ENCODE assay signal across 1 cellular context in the genomic region with DNA sequence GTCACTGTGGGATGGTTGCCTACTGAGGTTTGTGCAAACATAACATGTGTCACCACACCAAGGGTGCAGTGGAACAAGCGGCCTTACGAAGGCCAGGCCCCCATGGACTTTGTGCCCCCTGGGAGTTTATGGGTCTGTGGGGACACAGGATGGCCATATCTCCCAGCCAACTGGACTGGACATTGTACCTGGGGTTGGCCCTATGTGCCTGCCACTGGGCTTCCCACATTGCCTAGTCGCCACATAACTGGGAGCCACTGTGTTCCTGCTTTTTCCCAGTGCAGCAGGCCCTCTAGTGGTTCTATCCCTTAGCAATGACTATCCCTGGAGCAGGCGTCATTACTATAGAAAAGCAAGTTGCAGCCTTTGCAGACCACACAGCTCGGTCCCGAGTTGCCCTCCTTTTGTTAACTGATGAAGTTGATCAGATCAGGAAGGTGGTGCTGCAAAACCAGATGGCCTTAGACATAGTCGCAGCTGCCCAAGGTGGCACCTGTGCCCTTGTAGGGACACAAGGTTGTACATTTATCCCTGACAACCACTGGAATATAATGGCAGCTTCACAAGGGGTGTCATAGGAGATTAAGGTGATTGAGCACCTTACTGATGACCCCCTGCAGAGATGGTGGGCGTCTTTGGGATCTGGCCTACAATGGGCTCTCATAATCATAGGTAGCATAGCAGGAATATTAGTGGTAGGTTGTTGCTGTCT.
TF ChIP-seq lines count a peak whose summit lies in the region.

No MANE protein-coding gene starts in this region.

TF ChIP-seq in K562, 482 proteins besides CTCF, POLR2A, EP300 and RAD21:
- TF ChIP-seq CTBP1 (IDR thresholded peaks at IDR 0.05; ENCODE audit: borderline replicate concordance) (peak; percentile 47; the same call in 1 of the 2 replicates), STAG1 (CRISPR knock-in tag; IDR thresholded peaks at IDR 0.05; ENCODE audit: borderline replicate concordance) (peak; percentile 74; the same call in 1 of the 2 replicates), PHF8 (IDR thresholded peaks at IDR 0.05; ENCODE audit: borderline replicate concordance, low read length) (no peak), CC2D1A (IDR thresholded peaks at IDR 0.05) (0 out of 2 replicates have a peak, but pooled peaks have one; percentile 25), SMC3 (conservative IDR thresholded peaks at IDR 0.05; ENCODE audit: insufficient read depth, low read depth, low read length) (peak; percentile 52), DDX20 (tag; IDR thresholded peaks at IDR 0.05; ENCODE audit: low read depth) (no peak)
- TF ChIP-seq, protein P1, sequence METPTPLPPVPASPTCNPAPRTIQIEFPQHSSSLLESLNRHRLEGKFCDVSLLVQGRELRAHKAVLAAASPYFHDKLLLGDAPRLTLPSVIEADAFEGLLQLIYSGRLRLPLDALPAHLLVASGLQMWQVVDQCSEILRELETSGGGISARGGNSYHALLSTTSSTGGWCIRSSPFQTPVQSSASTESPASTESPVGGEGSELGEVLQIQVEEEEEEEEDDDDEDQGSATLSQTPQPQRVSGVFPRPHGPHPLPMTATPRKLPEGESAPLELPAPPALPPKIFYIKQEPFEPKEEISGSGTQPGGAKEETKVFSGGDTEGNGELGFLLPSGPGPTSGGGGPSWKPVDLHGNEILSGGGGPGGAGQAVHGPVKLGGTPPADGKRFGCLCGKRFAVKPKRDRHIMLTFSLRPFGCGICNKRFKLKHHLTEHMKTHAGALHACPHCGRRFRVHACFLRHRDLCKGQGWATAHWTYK (CRISPR knock-in tag; IDR thresholded peaks at IDR 0.05): peak; percentile 90
- TF ChIP-seq, protein P2, sequence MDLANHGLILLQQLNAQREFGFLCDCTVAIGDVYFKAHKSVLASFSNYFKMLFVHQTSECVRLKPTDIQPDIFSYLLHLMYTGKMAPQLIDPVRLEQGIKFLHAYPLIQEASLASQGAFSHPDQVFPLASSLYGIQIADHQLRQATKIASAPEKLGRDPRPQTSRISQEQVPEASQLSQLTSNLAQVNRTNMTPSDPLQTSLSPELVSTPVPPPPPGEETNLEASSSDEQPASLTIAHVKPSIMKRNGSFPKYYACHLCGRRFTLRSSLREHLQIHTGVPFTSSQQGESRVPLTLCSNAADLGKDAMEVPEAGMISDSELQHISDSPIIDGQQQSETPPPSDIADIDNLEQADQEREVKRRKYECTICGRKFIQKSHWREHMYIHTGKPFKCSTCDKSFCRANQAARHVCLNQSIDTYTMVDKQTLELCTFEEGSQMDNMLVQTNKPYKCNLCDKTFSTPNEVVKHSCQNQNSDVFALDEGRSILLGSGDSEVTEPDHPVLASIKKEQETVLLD (IDR thresholded peaks at IDR 0.05): no peak
- TF ChIP-seq, protein P3, sequence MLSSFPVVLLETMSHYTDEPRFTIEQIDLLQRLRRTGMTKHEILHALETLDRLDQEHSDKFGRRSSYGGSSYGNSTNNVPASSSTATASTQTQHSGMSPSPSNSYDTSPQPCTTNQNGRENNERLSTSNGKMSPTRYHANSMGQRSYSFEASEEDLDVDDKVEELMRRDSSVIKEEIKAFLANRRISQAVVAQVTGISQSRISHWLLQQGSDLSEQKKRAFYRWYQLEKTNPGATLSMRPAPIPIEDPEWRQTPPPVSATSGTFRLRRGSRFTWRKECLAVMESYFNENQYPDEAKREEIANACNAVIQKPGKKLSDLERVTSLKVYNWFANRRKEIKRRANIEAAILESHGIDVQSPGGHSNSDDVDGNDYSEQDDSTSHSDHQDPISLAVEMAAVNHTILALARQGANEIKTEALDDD (IDR thresholded peaks at IDR 0.05): peak; percentile 24; the same call in 1 of the 2 replicates
- TF ChIP-seq, protein P4, sequence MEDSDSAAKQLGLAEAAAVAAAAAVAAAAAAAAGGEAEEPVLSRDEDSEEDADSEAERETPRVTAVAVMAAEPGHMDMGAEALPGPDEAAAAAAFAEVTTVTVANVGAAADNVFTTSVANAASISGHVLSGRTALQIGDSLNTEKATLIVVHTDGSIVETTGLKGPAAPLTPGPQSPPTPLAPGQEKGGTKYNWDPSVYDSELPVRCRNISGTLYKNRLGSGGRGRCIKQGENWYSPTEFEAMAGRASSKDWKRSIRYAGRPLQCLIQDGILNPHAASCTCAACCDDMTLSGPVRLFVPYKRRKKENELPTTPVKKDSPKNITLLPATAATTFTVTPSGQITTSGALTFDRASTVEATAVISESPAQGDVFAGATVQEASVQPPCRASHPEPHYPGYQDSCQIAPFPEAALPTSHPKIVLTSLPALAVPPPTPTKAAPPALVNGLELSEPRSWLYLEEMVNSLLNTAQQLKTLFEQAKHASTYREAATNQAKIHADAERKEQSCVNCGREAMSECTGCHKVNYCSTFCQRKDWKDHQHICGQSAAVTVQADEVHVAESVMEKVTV (CRISPR knock-in tag; IDR thresholded peaks at IDR 0.05): peak; percentile 63; the same call in 1 of the 2 replicates
